ENCODE assay signal across 8 cellular contexts in genomic region chr11:85810871-85811611, GRCh38. TPM values are rescaled to one million over a fixed set of nuclear protein-coding genes. Genes with fewer than 3 reads are reported as not detected.
DNase-seq lines count a peak whose midpoint lies in the region; ATAC-seq and TF ChIP-seq lines count a peak whose summit lies in the region.

A gene with protein sequence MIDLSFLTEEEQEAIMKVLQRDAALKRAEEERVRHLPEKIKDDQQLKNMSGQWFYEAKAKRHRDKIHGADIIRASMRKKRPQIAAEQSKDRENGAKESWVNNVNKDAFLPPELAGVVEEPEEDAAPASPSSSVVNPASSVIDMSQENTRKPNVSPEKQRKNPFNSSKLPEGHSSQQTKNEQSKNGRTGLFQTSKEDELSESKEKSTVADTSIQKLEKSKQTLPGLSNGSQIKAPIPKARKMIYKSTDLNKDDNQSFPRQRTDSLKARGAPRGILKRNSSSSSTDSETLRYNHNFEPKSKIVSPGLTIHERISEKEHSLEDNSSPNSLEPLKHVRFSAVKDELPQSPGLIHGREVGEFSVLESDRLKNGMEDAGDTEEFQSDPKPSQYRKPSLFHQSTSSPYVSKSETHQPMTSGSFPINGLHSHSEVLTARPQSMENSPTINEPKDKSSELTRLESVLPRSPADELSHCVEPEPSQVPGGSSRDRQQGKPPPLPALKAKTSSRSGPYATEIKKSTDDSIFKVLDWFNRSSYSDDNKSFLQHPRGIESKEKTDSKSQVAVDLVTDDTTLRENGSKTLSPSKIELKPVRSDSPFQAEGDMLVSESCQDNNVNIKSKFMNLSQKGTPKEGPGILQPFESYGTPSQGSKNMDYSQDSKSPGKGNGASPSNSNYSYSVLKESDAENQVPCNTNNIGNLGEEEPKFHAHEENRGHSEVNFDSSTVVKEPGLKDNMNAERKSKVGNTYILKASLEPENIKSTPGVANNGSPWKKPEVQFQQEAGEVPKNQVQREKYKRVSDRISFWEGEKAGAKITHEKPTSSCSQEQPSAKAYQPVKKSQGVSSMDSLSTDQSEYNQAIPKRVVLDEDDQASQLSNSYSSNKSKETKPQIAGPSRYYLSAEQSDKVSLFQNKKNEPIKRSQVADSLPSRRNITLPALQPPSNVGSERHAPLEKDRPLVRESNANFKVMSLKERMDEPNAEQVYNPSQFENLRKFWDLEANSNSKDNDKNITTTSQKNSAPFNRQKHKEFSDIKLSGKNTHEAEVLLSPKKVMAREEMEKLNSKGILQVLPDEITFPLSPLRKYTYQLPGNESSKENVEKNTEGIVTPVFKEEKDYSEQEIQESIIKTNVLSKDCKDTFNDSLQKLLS (N-terminal part only) (minus strand): TSS chr11:85811141. CDS start chr11:85757725, 53,416 bp downstream.

- peaks cover 15% of the 10 kb centered on the region for H3K36me3 Mint-ChIP-seq in activated T-helper 1 cell treated with anti-CD3 and anti-CD28 coated beads, Interleukin-12 subunit alpha, Interleukin-12 subunit beta, Interleukin-2, Interleukin-4 antibody, amounts not matched to agents 30 ng/mL and 10 ng/mL and 1 ng/mL, durations not matched to agents 14 hours and 24 hours and 36 hours (ENCODE audit: low read depth)
- peaks cover 0 to 13% (median 0%) of the 10 kb centered on the region in 5 donors for H3K36me3 Mint-ChIP-seq in naive thymus-derived CD4-positive, alpha-beta T cell
- peaks cover 12% of the 10 kb centered on the region for H3K36me3 Mint-ChIP-seq in stimulated activated effector memory CD8-positive, alpha-beta T cell treated with anti-CD3 and anti-CD28 coated beads, Interleukin-12 subunit alpha, Interleukin-12 subunit beta, amount 100 ng/mL, for 72 hours

- intact Hi-C loops in activated T-helper 1 cell treated with anti-CD3 and anti-CD28 coated beads, Interleukin-12 subunit alpha, Interleukin-12 subunit beta, Interleukin-2, Interleukin-4 antibody, amounts not matched to agents 30 ng/mL and 10 ng/mL and 1 ng/mL, durations not matched to agents 14 hours and 24 hours and 36 hours (cut with micrococcal nuclease): loop anchor here (1.0 to 5.0 kb wide), 8 partner anchors 12 to 214 kb away; partner anchors contain the start of genes CCDC83 and TMEM126B
- intact Hi-C loops in naive thymus-derived CD4-positive, alpha-beta T cell (cut with micrococcal nuclease): loop anchor here (1.0 to 2.0 kb wide), 8 partner anchors 12 to 183 kb away; partner anchors contain the start of genes CCDC83 (in 1 of the 2) and TMEM126B (in 1 of the 2)

- peak within 1 kb of the TSS; percentile 44 to 72 (median 58) for H3K4me3 ChIP-seq in BLaER1 treated with 17β-estradiol and CSF1 and Interleukin-3, amounts not matched to agents 10 nM and 100 nM
- peak within 1 kb of the TSS; percentile 44 to 74 (median 63) for H3K4me3 ChIP-seq in fibroblast of lung (replicated peaks in 1 of 4; ENCODE audit: control extremely low read depth in 1 of 4, insufficient read depth in 1 of 4, low read depth in 3 of 4, low read length in 4 of 4)
- peak within 1 kb of the TSS; percentile 86 for H3K4me3 ChIP-seq in naive thymus-derived CD4-positive, alpha-beta T cell (ENCODE audit: low read length)

- H3K27me3 ChIP-seq in BLaER1 treated with 17β-estradiol and CSF1 and Interleukin-3, amounts not matched to agents 10 nM and 100 nM: peaks cover 33 to 47% (median 41%) of the 10 kb centered on the region in 11 experiments
- no peaks in the 10 kb centered on the region for H3K27me3 ChIP-seq in fibroblast of lung (ENCODE audit: control insufficient read depth, insufficient read depth, low read length)
- no peaks in the 10 kb centered on the region for H3K27me3 ChIP-seq in naive thymus-derived CD4-positive, alpha-beta T cell (ENCODE audit: control insufficient read depth in 2 of 2, insufficient read depth in 2 of 2, low read length in 2 of 2)

- H2AFZ ChIP-seq in fibroblast of lung (ENCODE audit: low read length): peak within 1 kb of the TSS; percentile 27

- POLR2A ChIA-PET in naive thymus-derived CD4-positive, alpha-beta T cell (lab: Charles Lee): interaction anchor here (1.0 to 3.2 kb wide), 6 partner anchors 9 to 57 kb away, joined by 3 to 19 read pairs (median 7); no protein-coding TSS in a partner anchor

- ATAC-seq in HG03432 (IDR thresholded peaks at IDR 0.05; ENCODE audit: unreplicated experiment): peak; percentile 91
- peak; percentile 95 for ATAC-seq in naive thymus-derived CD4-positive, alpha-beta T cell
- ATAC-seq in stimulated activated effector memory CD8-positive, alpha-beta T cell treated with anti-CD3 and anti-CD28 coated beads, Interleukin-12 subunit alpha, Interleukin-12 subunit beta, amount 100 ng/mL, for 72 hours: peak; percentile 96

- peak within 1 kb of the TSS; percentile 94 for H3K4me3 Mint-ChIP-seq in activated T-helper 1 cell treated with anti-CD3 and anti-CD28 coated beads, Interleukin-12 subunit alpha, Interleukin-12 subunit beta, Interleukin-2, Interleukin-4 antibody, amounts not matched to agents 30 ng/mL and 10 ng/mL and 1 ng/mL, durations not matched to agents 14 hours and 24 hours and 36 hours
- H3K4me3 Mint-ChIP-seq in naive thymus-derived CD4-positive, alpha-beta T cell: peak within 1 kb of the TSS; percentile 87 to 97 (median 95)
- H3K4me3 Mint-ChIP-seq in stimulated activated effector memory CD8-positive, alpha-beta T cell treated with anti-CD3 and anti-CD28 coated beads, Interleukin-12 subunit alpha, Interleukin-12 subunit beta, amount 100 ng/mL, for 72 hours: peak within 1 kb of the TSS; percentile 88

- H3K27me3 Mint-ChIP-seq in activated T-helper 1 cell treated with anti-CD3 and anti-CD28 coated beads, Interleukin-12 subunit alpha, Interleukin-12 subunit beta, Interleukin-2, Interleukin-4 antibody, amounts not matched to agents 30 ng/mL and 10 ng/mL and 1 ng/mL, durations not matched to agents 14 hours and 24 hours and 36 hours (ENCODE audit: insufficient read depth): no peaks in the 10 kb centered on the region
- H3K27me3 Mint-ChIP-seq in naive thymus-derived CD4-positive, alpha-beta T cell: peaks cover 0 to 10% (median 0%) of the 10 kb centered on the region in 5 donors

- H3K79me2 ChIP-seq in fibroblast of lung (ENCODE audit: control insufficient read depth, insufficient read depth, low read length): no peaks in the 10 kb centered on the region

- H3K36me3 ChIP-seq in BLaER1 treated with 17β-estradiol and CSF1 and Interleukin-3, amounts not matched to agents 10 nM and 100 nM: no peaks in the 10 kb centered on the region
- H3K36me3 ChIP-seq in fibroblast of lung (ENCODE audit: control insufficient read depth, insufficient read depth, low read length): no peaks in the 10 kb centered on the region
- H3K36me3 ChIP-seq in naive thymus-derived CD4-positive, alpha-beta T cell (ENCODE audit: control insufficient read depth in 2 of 3, insufficient read depth in 3 of 3, low read length in 3 of 3): no peaks in the 10 kb centered on the region

- H3K9ac ChIP-seq in BLaER1 treated with 17β-estradiol and CSF1 and Interleukin-3, amounts not matched to agents 10 nM and 100 nM: peak within 1 kb of the TSS in 8 of 11 experiments; percentile 20 to 66 (median 50); a peak in 10 of 22 replicates
- peak within 1 kb of the TSS; percentile 17 for H3K9ac ChIP-seq in fibroblast of lung (ENCODE audit: insufficient read depth, low read length)

- 0 out of 22 replicates have a peak, but pooled peaks cover 0 to 4% (median 0%) of the 10 kb centered on the region in 11 experiments for H3K9me3 ChIP-seq in BLaER1 treated with 17β-estradiol and CSF1 and Interleukin-3, amounts not matched to agents 10 nM and 100 nM (replicated peaks in 1 of 11)
- H3K9me3 ChIP-seq in fibroblast of lung (ENCODE audit: control insufficient read depth, insufficient read depth, low read depth, low read length): no peaks in the 10 kb centered on the region
- H3K9me3 ChIP-seq in naive thymus-derived CD4-positive, alpha-beta T cell (ENCODE audit: control insufficient read depth in 2 of 3, low read length in 3 of 3): no peaks in the 10 kb centered on the region

- CTCF ChIA-PET in naive thymus-derived CD4-positive, alpha-beta T cell (lab: Charles Lee): interaction anchor here (0.7 to 2.3 kb wide), 4 partner anchors 13 to 119 kb away, joined by 3 to 10 read pairs (median 4); partner anchors contain the start of gene CCDC83

- no peak within 1 kb of the TSS for H3K27ac ChIP-seq in BLaER1 treated with 17β-estradiol and CSF1 and Interleukin-3, amounts not matched to agents 10 nM and 100 nM
- H3K27ac ChIP-seq in fibroblast of lung (ENCODE audit: insufficient read depth, low read length): peak within 1 kb of the TSS; percentile 16
- peak within 1 kb of the TSS; percentile 64 for H3K27ac ChIP-seq in naive thymus-derived CD4-positive, alpha-beta T cell (ENCODE audit: low read depth, low read length)

- peaks cover 52% of the 10 kb centered on the region for H3K4me1 Mint-ChIP-seq in activated T-helper 1 cell treated with anti-CD3 and anti-CD28 coated beads, Interleukin-12 subunit alpha, Interleukin-12 subunit beta, Interleukin-2, Interleukin-4 antibody, amounts not matched to agents 30 ng/mL and 10 ng/mL and 1 ng/mL, durations not matched to agents 14 hours and 24 hours and 36 hours (ENCODE audit: low read depth)
- H3K4me1 Mint-ChIP-seq in naive thymus-derived CD4-positive, alpha-beta T cell: peaks cover 32 to 61% (median 52%) of the 10 kb centered on the region in 7 donors
- peaks cover 30% of the 10 kb centered on the region for H3K4me1 Mint-ChIP-seq in stimulated activated effector memory CD8-positive, alpha-beta T cell treated with anti-CD3 and anti-CD28 coated beads, Interleukin-12 subunit alpha, Interleukin-12 subunit beta, amount 100 ng/mL, for 72 hours

- DNase-seq in GM19240 (ENCODE audit: insufficient read length, low spot score) (peak; percentile 27), OCI-M1 (lab: John Stamatoyannopoulos, UW) (peak; percentile 91), fibroblast of lung (ENCODE audit: low read depth in 2 of 2) (peak; percentile 34 to 61)
- peak; percentile 83 for DNase-seq in activated T-helper 1 cell treated with anti-CD3 and anti-CD28 coated beads, Interleukin-12 subunit alpha, Interleukin-12 subunit beta, Interleukin-2, Interleukin-4 antibody, amounts not matched to agents 30 ng/mL and 10 ng/mL and 1 ng/mL, durations not matched to agents 14 hours and 24 hours and 36 hours (ENCODE audit: low spot score)
- peak; percentile 69 to 87 (median 75) for DNase-seq in naive thymus-derived CD4-positive, alpha-beta T cell
- DNase-seq in stimulated activated effector memory CD8-positive, alpha-beta T cell treated with anti-CD3 and anti-CD28 coated beads, Interleukin-12 subunit alpha, Interleukin-12 subunit beta, amount 100 ng/mL, for 72 hours (ENCODE audit: low spot score in 2 of 2): peak; percentile 74 to 86

- TF ChIP-seq CTCF in fibroblast of lung (conservative IDR thresholded peaks at IDR 0.05 in 1 of 2, IDR thresholded peaks at IDR 0.05 in 1 of 2; ENCODE audit: low read depth in 1 of 2, low read length in 2 of 2): no peak

- peak within 1 kb of the TSS; percentile 77 to 94 (median 85) for H3K4me2 ChIP-seq in BLaER1 treated with 17β-estradiol and CSF1 and Interleukin-3, amounts not matched to agents 10 nM and 100 nM
- H3K4me2 ChIP-seq in fibroblast of lung (ENCODE audit: extremely low read depth, insufficient read depth, low read length): peak within 1 kb of the TSS; percentile 85

- peaks cover 8 to 19% (median 12%) of the 10 kb centered on the region in 10 experiments; a peak in 19 of 20 replicates for H3K4me1 ChIP-seq in BLaER1 treated with 17β-estradiol and CSF1 and Interleukin-3, amounts not matched to agents 10 nM and 100 nM
- peaks cover 6% of the 10 kb centered on the region for H3K4me1 ChIP-seq in fibroblast of lung (ENCODE audit: control insufficient read depth, extremely low read depth, insufficient read depth, low read length)
- H3K4me1 ChIP-seq in naive thymus-derived CD4-positive, alpha-beta T cell (ENCODE audit: control insufficient read depth in 2 of 2, insufficient read depth in 2 of 2, low read length in 2 of 2): peaks cover 14 to 32% of the 10 kb centered on the region in 2 donors

- H3K27ac Mint-ChIP-seq in activated T-helper 1 cell treated with anti-CD3 and anti-CD28 coated beads, Interleukin-12 subunit alpha, Interleukin-12 subunit beta, Interleukin-2, Interleukin-4 antibody, amounts not matched to agents 30 ng/mL and 10 ng/mL and 1 ng/mL, durations not matched to agents 14 hours and 24 hours and 36 hours: peak within 1 kb of the TSS; percentile 85
- peak within 1 kb of the TSS; percentile 79 to 98 (median 93) for H3K27ac Mint-ChIP-seq in naive thymus-derived CD4-positive, alpha-beta T cell
- H3K27ac Mint-ChIP-seq in stimulated activated effector memory CD8-positive, alpha-beta T cell treated with anti-CD3 and anti-CD28 coated beads, Interleukin-12 subunit alpha, Interleukin-12 subunit beta, amount 100 ng/mL, for 72 hours: peak within 1 kb of the TSS; percentile 87

- H3K9me3 Mint-ChIP-seq in activated T-helper 1 cell treated with anti-CD3 and anti-CD28 coated beads, Interleukin-12 subunit alpha, Interleukin-12 subunit beta, Interleukin-2, Interleukin-4 antibody, amounts not matched to agents 30 ng/mL and 10 ng/mL and 1 ng/mL, durations not matched to agents 14 hours and 24 hours and 36 hours: no peaks in the 10 kb centered on the region
- no peaks in the 10 kb centered on the region for H3K9me3 Mint-ChIP-seq in naive thymus-derived CD4-positive, alpha-beta T cell
- H3K9me3 Mint-ChIP-seq in stimulated activated effector memory CD8-positive, alpha-beta T cell treated with anti-CD3 and anti-CD28 coated beads, Interleukin-12 subunit alpha, Interleukin-12 subunit beta, amount 100 ng/mL, for 72 hours: no peaks in the 10 kb centered on the region

- peaks cover 0 to 10% (median 0%) of the 10 kb centered on the region in 11 experiments; a peak in 2 of 22 replicates for H4K20me1 ChIP-seq in BLaER1 treated with 17β-estradiol and CSF1 and Interleukin-3, amounts not matched to agents 10 nM and 100 nM
- no peaks in the 10 kb centered on the region for H4K20me1 ChIP-seq in fibroblast of lung (ENCODE audit: control insufficient read depth, extremely low read depth, insufficient read depth, low read length)

RNA-seq across cellular contexts. Expression of the gene that starts here (rescaled TPM):
- 37.1 and 38.7 TPM in 2 replicates for total RNA-seq in activated T-helper 1 cell treated with anti-CD3 and anti-CD28 coated beads, Interleukin-12 subunit alpha, Interleukin-12 subunit beta, Interleukin-2, Interleukin-4 antibody, amounts not matched to agents 30 ng/mL and 10 ng/mL and 1 ng/mL, durations not matched to agents 14 hours and 24 hours and 36 hours
- total RNA-seq in fibroblast of lung: 39.8 and 165 TPM in 2 replicates
- 148 and 387 TPM in 2 replicates for polyA plus RNA-seq in fibroblast of lung
- polyA plus RNA-seq in fibroblast of lung (2012): 80.4 and 184 TPM in 2 replicates
- 5.8 and 19.0 TPM in 2 replicates for polyA minus RNA-seq in fibroblast of lung (ENCODE audit: low replicate concordance)
- total RNA-seq in naive thymus-derived CD4-positive, alpha-beta T cell: 10 to 100 TPM; 24.8 to 62.9 (median 27.5) TPM
- polyA plus RNA-seq in naive thymus-derived CD4-positive, alpha-beta T cell: 10 to 100 TPM; 12.0 to 33.3 TPM

Comparison
In these comparisons a context has a peak if more than half of its experiments do, and no peak if none do; other contexts are left out.
1. H3K27ac ChIP-seq: peak in fibroblast of lung (single experiment) and naive thymus-derived CD4-positive, alpha-beta T cell (single experiment); none in BLaER1 treated with 17β-estradiol and CSF1 and Interleukin-3, amounts not matched to agents 10 nM and 100 nM (0 of 11).
2. DNase-seq: peak in every context shown above with its lines; median percentile 91 in OCI-M1; 83 in activated T-helper 1 cell treated with anti-CD3 and anti-CD28 coated beads, Interleukin-12 subunit alpha, Interleukin-12 subunit beta, Interleukin-2, Interleukin-4 antibody, amounts not matched to agents 30 ng/mL and 10 ng/mL and 1 ng/mL, durations not matched to agents 14 hours and 24 hours and 36 hours; 80 in stimulated activated effector memory CD8-positive, alpha-beta T cell treated with anti-CD3 and anti-CD28 coated beads, Interleukin-12 subunit alpha, Interleukin-12 subunit beta, amount 100 ng/mL, for 72 hours; 75 in naive thymus-derived CD4-positive, alpha-beta T cell; 48 in fibroblast of lung; 27 in GM19240.
3. Peak in every context shown above with its lines, with median percentiles within 50 percentile points of each other: H3K4me3 ChIP-seq, ATAC-seq, H3K27ac Mint-ChIP-seq and H3K4me3 Mint-ChIP-seq.